In genomic region chr3:20140881-20141280, GRCh38 we compare ENCODE assay signal across 18 cellular contexts. TPM values are rescaled to one million over a fixed set of nuclear protein-coding genes. Genes with fewer than 3 reads are reported as not detected.
A peak's percentile ranks its signal among the peaks of the same experiment; 100 is the strongest.
DNase-seq lines count a peak whose midpoint lies in the region; ATAC-seq and TF ChIP-seq lines count a peak whose summit lies in the region.
"Had no signal": no experiment of that assay in that cellular context is flagged by ENCODE, and none has a peak within 500 bp of the region (broad histone marks: within the 10 kb centered on the region; RNA-seq: fewer than 3 reads in every experiment).

No MANE protein-coding gene starts in this region.

- DNase-seq in activated naive CD8-positive, alpha-beta T cell treated with anti-CD3 and anti-CD28 coated beads, Interleukin-2, amount 10 ng/mL, durations not matched to agents 7 days and 5 days: no peak
- DNase-seq in activated naive CD8-positive, alpha-beta T cell treated with anti-CD3 and anti-CD28 coated beads, Interleukin-2, amount 50 U/mL, for 24 hours: no peak
- DNase-seq in T-helper 17 cell: no peak
- DNase-seq in esophagus muscularis mucosa (ENCODE audit: extremely low spot score): no peak
- no peak for DNase-seq in tibial nerve (ENCODE audit: low spot score in 2 of 2)
- DNase-seq in HT-29 (ENCODE audit: low spot score): no peak
- DNase-seq in mucosa of descending colon: no peak
- no peak for DNase-seq in C1 segment of cervical spinal cord (lab: John Stamatoyannopoulos, UW)
- DNase-seq: GDM1; NCI-H1092; NCI-H345; NCI-H526 treated with DMSO at 0.1 percent for 48 hours; NK-92 treated with Interleukin-12 subunit alpha and Interleukin-12 subunit beta, amount 100 ng/mL, for 24 hours; SK-N-SH had no signal

- H3K4me1 ChIP-seq in esophagus muscularis mucosa: peaks cover 5 to 23% (median 20%) of the 10 kb centered on the region in 4 donors
- H3K4me1 ChIP-seq in tibial nerve: peaks cover 0 to 15% (median 2%) of the 10 kb centered on the region in 4 donors
- H3K4me1 ChIP-seq in mucosa of descending colon (ENCODE audit: low read depth): no peaks in the 10 kb centered on the region
- H3K4me1 ChIP-seq: BLaER1 had no signal

- WGBS in esophagus muscularis mucosa: 72% methylated on average over 2 of the region's 2 CpGs
- WGBS in tibial nerve, 2 donors: 35 to 54% methylated on average over 2 of the region's 2 CpGs

- H3K27me3 ChIP-seq in esophagus muscularis mucosa (no peaks in the 10 kb centered on the region), tibial nerve (no peaks in the 10 kb centered on the region)
- H3K27me3 ChIP-seq: BLaER1 had no signal

- H3K9me3 Mint-ChIP-seq in activated naive CD8-positive, alpha-beta T cell treated with anti-CD3 and anti-CD28 coated beads, Interleukin-2, amount 10 ng/mL, durations not matched to agents 7 days and 5 days: peaks cover 4% of the 10 kb centered on the region
- H3K9me3 Mint-ChIP-seq in activated naive CD8-positive, alpha-beta T cell treated with anti-CD3 and anti-CD28 coated beads, Interleukin-2, amount 50 U/mL, for 24 hours: no peaks in the 10 kb centered on the region
- H3K9me3 Mint-ChIP-seq: GM23338 had no signal

- H3K4me1 Mint-ChIP-seq in activated naive CD8-positive, alpha-beta T cell treated with anti-CD3 and anti-CD28 coated beads, Interleukin-2, amount 10 ng/mL, durations not matched to agents 7 days and 5 days: peaks cover 2% of the 10 kb centered on the region
- H3K4me1 Mint-ChIP-seq in activated naive CD8-positive, alpha-beta T cell treated with anti-CD3 and anti-CD28 coated beads, Interleukin-2, amount 50 U/mL, for 24 hours: no peaks in the 10 kb centered on the region
- peaks cover 4% of the 10 kb centered on the region for H3K4me1 Mint-ChIP-seq in T-helper 17 cell

- H3K4me3 ChIP-seq in esophagus muscularis mucosa (no peak overlapping the region), tibial nerve (no peak overlapping the region), mucosa of descending colon (no peak overlapping the region)
- H3K4me3 ChIP-seq: BLaER1, GM12878, GM23338 had no signal

- H3K36me3 ChIP-seq in esophagus muscularis mucosa: peaks cover 4 to 24% (median 15%) of the 10 kb centered on the region in 4 donors
- peaks cover 0 to 34% (median 0%) of the 10 kb centered on the region in 3 donors for H3K36me3 ChIP-seq in tibial nerve
- H3K36me3 ChIP-seq in mucosa of descending colon (ENCODE audit: low read depth): no peaks in the 10 kb centered on the region

- peak overlapping the region; percentile 59 for H3K27ac Mint-ChIP-seq in activated naive CD8-positive, alpha-beta T cell treated with anti-CD3 and anti-CD28 coated beads, Interleukin-2, amount 10 ng/mL, durations not matched to agents 7 days and 5 days
- no peak overlapping the region for H3K27ac Mint-ChIP-seq in activated naive CD8-positive, alpha-beta T cell treated with anti-CD3 and anti-CD28 coated beads, Interleukin-2, amount 50 U/mL, for 24 hours
- H3K27ac Mint-ChIP-seq in T-helper 17 cell: peak overlapping the region; percentile 45
- H3K27ac Mint-ChIP-seq: GM23338 had no signal

- H3K9me3 ChIP-seq in T-helper 17 cell (ENCODE audit: control insufficient read depth, low read length, poor library complexity, severe bottlenecking): no peaks in the 10 kb centered on the region
- no peaks in the 10 kb centered on the region for H3K9me3 ChIP-seq in esophagus muscularis mucosa
- no peaks in the 10 kb centered on the region for H3K9me3 ChIP-seq in tibial nerve
- no peaks in the 10 kb centered on the region for H3K9me3 ChIP-seq in mucosa of descending colon
- H3K9me3 ChIP-seq: BLaER1, SK-N-SH had no signal

- H3K36me3 Mint-ChIP-seq in activated naive CD8-positive, alpha-beta T cell treated with anti-CD3 and anti-CD28 coated beads, Interleukin-2, amount 10 ng/mL, durations not matched to agents 7 days and 5 days: peaks cover 49% of the 10 kb centered on the region
- H3K36me3 Mint-ChIP-seq in activated naive CD8-positive, alpha-beta T cell treated with anti-CD3 and anti-CD28 coated beads, Interleukin-2, amount 50 U/mL, for 24 hours (ENCODE audit: low read depth): peaks cover 32% of the 10 kb centered on the region
- peaks cover 16% of the 10 kb centered on the region for H3K36me3 Mint-ChIP-seq in T-helper 17 cell (ENCODE audit: low read depth)

- no peak for ATAC-seq in activated naive CD8-positive, alpha-beta T cell treated with anti-CD3 and anti-CD28 coated beads, Interleukin-2, amount 10 ng/mL, durations not matched to agents 7 days and 5 days (ENCODE audit: low read depth)
- no peak for ATAC-seq in activated naive CD8-positive, alpha-beta T cell treated with anti-CD3 and anti-CD28 coated beads, Interleukin-2, amount 50 U/mL, for 24 hours
- ATAC-seq in T-helper 17 cell (no peak), mucosa of descending colon (no peak)
- ATAC-seq: GM12878 had no signal

- H3K27me3 Mint-ChIP-seq in activated naive CD8-positive, alpha-beta T cell treated with anti-CD3 and anti-CD28 coated beads, Interleukin-2, amount 10 ng/mL, durations not matched to agents 7 days and 5 days: no peaks in the 10 kb centered on the region
- no peaks in the 10 kb centered on the region for H3K27me3 Mint-ChIP-seq in activated naive CD8-positive, alpha-beta T cell treated with anti-CD3 and anti-CD28 coated beads, Interleukin-2, amount 50 U/mL, for 24 hours
- H3K27me3 Mint-ChIP-seq in T-helper 17 cell: no peaks in the 10 kb centered on the region

- no peak overlapping the region for H3K4me3 Mint-ChIP-seq in activated naive CD8-positive, alpha-beta T cell treated with anti-CD3 and anti-CD28 coated beads, Interleukin-2, amount 10 ng/mL, durations not matched to agents 7 days and 5 days
- H3K4me3 Mint-ChIP-seq in activated naive CD8-positive, alpha-beta T cell treated with anti-CD3 and anti-CD28 coated beads, Interleukin-2, amount 50 U/mL, for 24 hours: no peak overlapping the region
- no peak overlapping the region for H3K4me3 Mint-ChIP-seq in T-helper 17 cell
- H3K4me3 Mint-ChIP-seq: GM23338 had no signal

- no peak for TF ChIP-seq POLR2A in esophagus muscularis mucosa (IDR thresholded peaks at IDR 0.05; ENCODE audit: low read depth)
- no peak for TF ChIP-seq POLR2A in tibial nerve (IDR thresholded peaks at IDR 0.05)

- TF ChIP-seq CTCF in esophagus muscularis mucosa (IDR thresholded peaks at IDR 0.05) (no peak), tibial nerve (IDR thresholded peaks at IDR 0.05) (no peak), mucosa of descending colon (IDR thresholded peaks at IDR 0.05) (no peak)

- H3K27ac ChIP-seq in esophagus muscularis mucosa (replicated peaks in 1 of 4): peak overlapping the region; percentile 17 to 72 (median 61)
- H3K27ac ChIP-seq in tibial nerve: peak overlapping the region in 3 of 4 donors; percentile 8 to 76 (median 60)
- H3K27ac ChIP-seq: BLaER1, HL-60 had no signal

- intact Hi-C loops in esophagus muscularis mucosa (cut with DNase I) (no loop called here), mucosa of descending colon (cut with DNase I, micrococcal nuclease) (no loop called here)

- no peak for TF ChIP-seq EP300 in esophagus muscularis mucosa (IDR thresholded peaks at IDR 0.05)
- no peak for TF ChIP-seq EP300 in tibial nerve (IDR thresholded peaks at IDR 0.05)

- POLR2A ChIA-PET in activated naive CD8-positive, alpha-beta T cell treated with anti-CD3 and anti-CD28 coated beads, Interleukin-2, amount 10 ng/mL, durations not matched to agents 7 days and 5 days (lab: Charles Lee): no interaction called here

RNA-seq across cellular contexts. Expression of gene SGO1, which starts 45.1 kb away (rescaled TPM):
- 10 to 100 TPM; 28.8 to 34.5 TPM for total RNA-seq in activated naive CD8-positive, alpha-beta T cell treated with anti-CD3 and anti-CD28 coated beads, Interleukin-2, amount 10 ng/mL, durations not matched to agents 7 days and 5 days
- total RNA-seq in T-helper 17 cell: 1 to 10 TPM; 1.0 to 1.5 TPM
- total RNA-seq in esophagus muscularis mucosa: under 1 TPM in 1 of 4 donors, not detected in 3; 0.34 TPM
- total RNA-seq in tibial nerve: under 1 TPM in 1 of 4 donors, not detected in 3; 0.87 TPM
- 4.9 and 5.1 TPM in 2 replicates for total RNA-seq in HT-29 (2014; rRNA removed; shearing (Covaris generic))
- total RNA-seq in mucosa of descending colon: 1 to 10 TPM; 1.6 to 6.6 (median 2.1) TPM
